8 cellular contexts compared by ENCODE assay signal in genomic region chr2:84971799-84972790, GRCh38.
DNase-seq lines count a peak whose midpoint lies in the region; ATAC-seq and TF ChIP-seq lines count a peak whose summit lies in the region.

No MANE protein-coding gene starts in this region.

- H3K27me3 ChIP-seq in NT2/D1 (ENCODE audit: insufficient read depth, insufficient read length) (no peaks in the 10 kb centered on the region), neuron (ENCODE audit: insufficient read depth, low read length) (no peaks in the 10 kb centered on the region), subcutaneous abdominal adipose tissue (ENCODE audit: control insufficient read depth in 5 of 5, insufficient read depth in 4 of 5, low read length in 5 of 5) (no peaks in the 10 kb centered on the region)

- H3K4me1 ChIP-seq in NT2/D1 (ENCODE audit: insufficient read depth, insufficient read length) (no peaks in the 10 kb centered on the region), neuron (ENCODE audit: insufficient read depth, low read length) (peaks cover 21% of the 10 kb centered on the region), subcutaneous abdominal adipose tissue (ENCODE audit: control insufficient read depth in 5 of 5, insufficient read depth in 5 of 5, low read length in 5 of 5) (peaks cover 3 to 55% (median 50%) of the 10 kb centered on the region in 5 donors)

- DNase-seq in NCI-H345 (lab: John Stamatoyannopoulos, UW) (peak; percentile 18), NCI-H345 treated with DMSO at 0.1 percent for 48 hours (lab: John Stamatoyannopoulos, UW; ENCODE audit: unreplicated experiment) (no peak), NT2/D1 (ENCODE audit: low read depth, low spot score) (no peak), activated T-helper 1 cell treated with Interleukin-2 at 50 U/mL for 16 hours (ENCODE audit: low read depth) (peak; percentile 50), fibroblast of pulmonary artery (ENCODE audit: low read depth) (peak; percentile 37)

- TF ChIP-seq CTCF in fibroblast of pulmonary artery (IDR thresholded peaks at IDR 0.05; ENCODE audit: low read length, missing control alignments): no peak

- H3K9me3 ChIP-seq in NT2/D1 (ENCODE audit: insufficient read depth, low read length) (no peaks in the 10 kb centered on the region), neuron (ENCODE audit: low read length) (no peaks in the 10 kb centered on the region), subcutaneous abdominal adipose tissue (ENCODE audit: control insufficient read depth in 5 of 5, low read length in 5 of 5) (no peaks in the 10 kb centered on the region)

- H3K27ac ChIP-seq in subcutaneous abdominal adipose tissue (ENCODE audit: low read depth, low read length): peak overlapping the region; percentile 96

- peak overlapping the region; percentile 69 for H3K4me3 ChIP-seq in NT2/D1 (ENCODE audit: insufficient read length, low read depth)
- H3K4me3 ChIP-seq in fibroblast of pulmonary artery (replicated peaks; ENCODE audit: low read depth, low read length): peak overlapping the region; percentile 82
- peak overlapping the region; percentile 89 for H3K4me3 ChIP-seq in neuron (ENCODE audit: low read length)
- H3K4me3 ChIP-seq in subcutaneous abdominal adipose tissue (ENCODE audit: low read depth in 1 of 5, low read length in 5 of 5): peak overlapping the region; percentile 52 to 85 (median 77)

- no peak overlapping the region for H2AFZ ChIP-seq in neuron (ENCODE audit: low read depth, low read length)

- H3K9ac ChIP-seq in NT2/D1 (ENCODE audit: insufficient read length, low read depth) (peak overlapping the region; percentile 91), subcutaneous abdominal adipose tissue (ENCODE audit: low read length in 5 of 5) (peak overlapping the region; percentile 71 to 100 (median 89))

- H3K36me3 ChIP-seq in NT2/D1 (ENCODE audit: insufficient read depth, insufficient read length, low read length): peaks cover 12% of the 10 kb centered on the region
- H3K36me3 ChIP-seq in neuron (ENCODE audit: insufficient read depth, low read length): peaks cover 3% of the 10 kb centered on the region
- no peaks in the 10 kb centered on the region for H3K36me3 ChIP-seq in subcutaneous abdominal adipose tissue (ENCODE audit: control insufficient read depth in 5 of 5, insufficient read depth in 5 of 5, low read length in 5 of 5)

- ATAC-seq in HG02938 (IDR thresholded peaks at IDR 0.05; ENCODE audit: unreplicated experiment): peak; percentile 33

Comparison
In these comparisons a context has a peak if more than half of its experiments do, and no peak if none do; other contexts are left out.
1. DNase-seq: peak in NCI-H345 (single experiment), activated T-helper 1 cell treated with Interleukin-2 at 50 U/mL for 16 hours (single experiment) and fibroblast of pulmonary artery (single experiment); none in NCI-H345 treated with DMSO at 0.1 percent for 48 hours (single experiment) and NT2/D1 (single experiment).
2. Peak in every context shown above with its lines, with median percentiles within 50 percentile points of each other: H3K4me3 ChIP-seq.